Comparison of ENCODE assay signal across 24 cellular contexts in genomic region chr12:106093246-106093645, GRCh38. TPM values are rescaled to one million over a fixed set of nuclear protein-coding genes. Genes with fewer than 3 reads are reported as not detected.
DNase-seq lines count a peak whose midpoint lies in the region; ATAC-seq and TF ChIP-seq lines count a peak whose summit lies in the region.
"Had no signal": no experiment of that assay in that cellular context is flagged by ENCODE, and none has a peak within 500 bp of the region (broad histone marks: within the 10 kb centered on the region; RNA-seq: fewer than 3 reads in every experiment).

No MANE protein-coding gene starts in this region.

- DNase-seq in Caco-2 (no peak), SJSA1 (ENCODE audit: low read depth in 1 of 2, low spot score in 2 of 2) (no peak), dorsolateral prefrontal cortex (no peak), osteocyte (ENCODE audit: extremely low spot score, unreplicated experiment) (no peak), SKM-1 (lab: John Stamatoyannopoulos, UW; ENCODE audit: unreplicated experiment) (no peak)
- no peak for DNase-seq in activated T-cell treated with anti-CD3 and anti-CD28 coated beads, Interleukin-2, amount 50 U/mL, for 48 hours
- DNase-seq: activated CD4-positive, CD25-positive, alpha-beta regulatory T cell; activated CD8-positive, alpha-beta T cell treated with anti-CD3 and anti-CD28 coated beads, Interleukin-2, amount 10 ng/mL, durations not matched to agents 7 days and 5 days; activated naive CD4-positive, alpha-beta T cell treated with anti-CD3 and anti-CD28 coated beads, Interleukin-2, amount 10 ng/mL, durations not matched to agents 7 days and 5 days; activated T-cell treated with anti-CD3 and anti-CD28 coated beads, Interleukin-2, amount 50 U/mL, for 24 hours; CD8-positive, alpha-beta memory T cell; DMS79; H7; hippocampal formation; Karpas-422; naive thymus-derived CD8-positive, alpha-beta T cell; NCI-H187; T1000 had no signal

- no peaks in the 10 kb centered on the region for H3K27me3 Mint-ChIP-seq in Caco-2 (ENCODE audit: insufficient read depth, unreplicated experiment)
- H3K27me3 Mint-ChIP-seq in osteocyte (ENCODE audit: unreplicated experiment), result no peaks in the 10 kb centered on the region
- peaks cover 35% of the 10 kb centered on the region for H3K27me3 Mint-ChIP-seq in activated T-helper 17 cell treated with anti-CD3 and anti-CD28 coated beads, Interleukin-2, amount 50 U/mL, for 72 hours

- CTCF ChIA-PET in Caco-2 (lab: Charles Lee), result no interaction called here

- no peak for ATAC-seq in activated T-helper 17 cell treated with anti-CD3 and anti-CD28 coated beads, Interleukin-2, amount 50 U/mL, for 72 hours (replicated peaks)
- ATAC-seq in HG02938 (IDR thresholded peaks at IDR 0.05; ENCODE audit: unreplicated experiment), result no peak
- ATAC-seq: activated CD8-positive, alpha-beta T cell treated with anti-CD3 and anti-CD28 coated beads, Interleukin-2, amount 10 ng/mL, durations not matched to agents 7 days and 5 days; naive thymus-derived CD8-positive, alpha-beta T cell; SK-N-SH treated with all-trans-retinoic acid at 6 μM for 48 hours; stimulated activated memory B cell treated with anti-CD40 and anti-IgM and Interleukin-4, amounts not matched to agents 10 μg/mL and 1 μg/mL and 100 μg/mL, for 72 hours had no signal

- H3K4me3 Mint-ChIP-seq in Caco-2 (ENCODE audit: unreplicated experiment) (no peak overlapping the region), osteocyte (ENCODE audit: unreplicated experiment) (no peak overlapping the region)
- no peak overlapping the region for H3K4me3 Mint-ChIP-seq in activated T-helper 17 cell treated with anti-CD3 and anti-CD28 coated beads, Interleukin-2, amount 50 U/mL, for 72 hours
- H3K4me3 Mint-ChIP-seq: activated CD8-positive, alpha-beta T cell treated with anti-CD3 and anti-CD28 coated beads, Interleukin-2, amount 10 ng/mL, durations not matched to agents 7 days and 5 days; activated naive CD4-positive, alpha-beta T cell treated with anti-CD3 and anti-CD28 coated beads, Interleukin-2, amount 10 ng/mL, durations not matched to agents 7 days and 5 days; activated T-cell treated with anti-CD3 and anti-CD28 coated beads, Interleukin-2, amount 50 U/mL, for 24 hours; CD8-positive, alpha-beta memory T cell; naive thymus-derived CD8-positive, alpha-beta T cell; stimulated activated memory B cell treated with anti-CD40 and anti-IgM and Interleukin-4, amounts not matched to agents 10 μg/mL and 1 μg/mL and 100 μg/mL, for 72 hours had no signal

- TF ChIP-seq CTCF in Caco-2 (IDR thresholded peaks at IDR 0.05; ENCODE audit: insufficient read depth in 1 of 2, low read depth in 1 of 2, low read length in 1 of 2, severe bottlenecking in 1 of 2, unreplicated experiment in 1 of 2) (no peak), dorsolateral prefrontal cortex (IDR thresholded peaks at IDR 0.05 in 54 of 56, conservative IDR thresholded peaks at IDR 0.05 in 2 of 56; ENCODE audit: low read depth in 1 of 56, partially characterized antibody in 56 of 56) (no peak), osteocyte (IDR thresholded peaks at IDR 0.05) (peak; percentile 22)

- H3K4me1 Mint-ChIP-seq in Caco-2 (ENCODE audit: low read depth, unreplicated experiment), result peaks cover 24% of the 10 kb centered on the region
- peaks cover 68% of the 10 kb centered on the region for H3K4me1 Mint-ChIP-seq in osteocyte (ENCODE audit: unreplicated experiment)
- no peaks in the 10 kb centered on the region for H3K4me1 Mint-ChIP-seq in activated T-helper 17 cell treated with anti-CD3 and anti-CD28 coated beads, Interleukin-2, amount 50 U/mL, for 72 hours
- H3K4me1 Mint-ChIP-seq: activated naive CD4-positive, alpha-beta T cell treated with anti-CD3 and anti-CD28 coated beads, Interleukin-2, amount 10 ng/mL, durations not matched to agents 7 days and 5 days; CD8-positive, alpha-beta memory T cell; naive thymus-derived CD8-positive, alpha-beta T cell; stimulated activated memory B cell treated with anti-CD40 and anti-IgM and Interleukin-4, amounts not matched to agents 10 μg/mL and 1 μg/mL and 100 μg/mL, for 72 hours had no signal

- H3K27ac Mint-ChIP-seq in Caco-2 (ENCODE audit: unreplicated experiment) (peak overlapping the region; percentile 8), osteocyte (ENCODE audit: unreplicated experiment) (peak overlapping the region; percentile 99)
- H3K27ac Mint-ChIP-seq in activated T-helper 17 cell treated with anti-CD3 and anti-CD28 coated beads, Interleukin-2, amount 50 U/mL, for 72 hours, result no peak overlapping the region
- H3K27ac Mint-ChIP-seq: activated CD8-positive, alpha-beta T cell treated with anti-CD3 and anti-CD28 coated beads, Interleukin-2, amount 10 ng/mL, durations not matched to agents 7 days and 5 days; activated naive CD4-positive, alpha-beta T cell treated with anti-CD3 and anti-CD28 coated beads, Interleukin-2, amount 10 ng/mL, durations not matched to agents 7 days and 5 days; activated T-cell treated with anti-CD3 and anti-CD28 coated beads, Interleukin-2, amount 50 U/mL, for 24 hours; CD8-positive, alpha-beta memory T cell; naive thymus-derived CD8-positive, alpha-beta T cell; stimulated activated memory B cell treated with anti-CD40 and anti-IgM and Interleukin-4, amounts not matched to agents 10 μg/mL and 1 μg/mL and 100 μg/mL, for 72 hours had no signal

- no TSS peak for BruUV-seq in Caco-2 (replicated peaks; lab: Mats Ljungman, UMichigan)

- H3K36me3 ChIP-seq in Caco-2 (ENCODE audit: control insufficient read depth, insufficient read depth, low read length) (no peaks in the 10 kb centered on the region), SJSA1 (peaks cover 32% of the 10 kb centered on the region)
- H3K36me3 ChIP-seq: tibial nerve had no signal

- intact Hi-C loops in Caco-2 (cut with micrococcal nuclease; ENCODE audit: unreplicated experiment) (no loop called here), dorsolateral prefrontal cortex (cut with DNase I) (no loop called here)

- peaks cover 18% of the 10 kb centered on the region for H3K36me3 Mint-ChIP-seq in Caco-2 (ENCODE audit: insufficient read depth, unreplicated experiment)
- peaks cover 15% of the 10 kb centered on the region for H3K36me3 Mint-ChIP-seq in osteocyte (ENCODE audit: unreplicated experiment)
- H3K36me3 Mint-ChIP-seq in activated T-helper 17 cell treated with anti-CD3 and anti-CD28 coated beads, Interleukin-2, amount 50 U/mL, for 72 hours (ENCODE audit: low read depth), result no peaks in the 10 kb centered on the region
- H3K36me3 Mint-ChIP-seq: activated naive CD4-positive, alpha-beta T cell treated with anti-CD3 and anti-CD28 coated beads, Interleukin-2, amount 10 ng/mL, durations not matched to agents 7 days and 5 days; CD8-positive, alpha-beta memory T cell; naive thymus-derived CD8-positive, alpha-beta T cell; stimulated activated memory B cell treated with anti-CD40 and anti-IgM and Interleukin-4, amounts not matched to agents 10 μg/mL and 1 μg/mL and 100 μg/mL, for 72 hours had no signal

- H3K9me3 Mint-ChIP-seq in Caco-2 (ENCODE audit: unreplicated experiment), result no peaks in the 10 kb centered on the region
- no peaks in the 10 kb centered on the region for H3K9me3 Mint-ChIP-seq in osteocyte (ENCODE audit: unreplicated experiment)
- H3K9me3 Mint-ChIP-seq in activated T-helper 17 cell treated with anti-CD3 and anti-CD28 coated beads, Interleukin-2, amount 50 U/mL, for 72 hours, result no peaks in the 10 kb centered on the region
- H3K9me3 Mint-ChIP-seq: activated naive CD4-positive, alpha-beta T cell treated with anti-CD3 and anti-CD28 coated beads, Interleukin-2, amount 10 ng/mL, durations not matched to agents 7 days and 5 days; activated T-cell treated with anti-CD3 and anti-CD28 coated beads, Interleukin-2, amount 50 U/mL, for 24 hours; naive thymus-derived CD8-positive, alpha-beta T cell; stimulated activated memory B cell treated with anti-CD40 and anti-IgM and Interleukin-4, amounts not matched to agents 10 μg/mL and 1 μg/mL and 100 μg/mL, for 72 hours had no signal

- H3K4me3 ChIP-seq in Caco-2 (ENCODE audit: low read depth, low read length) (no peak overlapping the region), SJSA1 (no peak overlapping the region), dorsolateral prefrontal cortex (no peak overlapping the region)
- H3K4me3 ChIP-seq: tibial nerve had no signal

- H3K4me1 ChIP-seq in Caco-2 (peaks cover 10% of the 10 kb centered on the region), SJSA1 (replicated peaks) (peaks cover 73% of the 10 kb centered on the region)

- H3K27ac ChIP-seq in SJSA1 (peak overlapping the region; percentile 51; the same call in 1 of the 2 replicates), dorsolateral prefrontal cortex (peak overlapping the region in 57 of 59 donors; percentile 44 to 99 (median 93))
- H3K27ac ChIP-seq: parathyroid adenoma had no signal

- H3K27me3 ChIP-seq in Caco-2 (replicated peaks; ENCODE audit: control insufficient read depth, insufficient read depth, low read length), result no peaks in the 10 kb centered on the region
- no peaks in the 10 kb centered on the region for H3K27me3 ChIP-seq in SJSA1 (replicated peaks)
- no peaks in the 10 kb centered on the region for H3K27me3 ChIP-seq in dorsolateral prefrontal cortex
- H3K27me3 ChIP-seq: tibial nerve had no signal

- POLR2A ChIA-PET in Caco-2 (lab: Charles Lee), result no interaction called here

- H3K9me3 ChIP-seq in Caco-2 (no peaks in the 10 kb centered on the region), SJSA1 (replicated peaks) (no peaks in the 10 kb centered on the region)
- H3K9me3 ChIP-seq: tibial nerve had no signal

RNA-seq across cellular contexts. Expression of gene NUAK1, which starts 45.5 kb away (rescaled TPM):
- 3.7 and 4.2 TPM in 2 replicates for total RNA-seq in Caco-2 (2022)
- total RNA-seq in SJSA1 (2014; rRNA removed; shearing (Covaris generic)), result 48.9 and 60.6 TPM in 2 replicates
- total RNA-seq in dorsolateral prefrontal cortex, result 100 to 1,000 TPM in 82 of 120 experiments, 10 to 100 TPM in 38; 44.5 to 165 (median 114) TPM
- total RNA-seq in osteocyte, result 20.2 and 21.1 TPM in 2 replicates
- total RNA-seq in activated T-helper 17 cell treated with anti-CD3 and anti-CD28 coated beads, Interleukin-2, amount 50 U/mL, for 72 hours, result not detected
- total RNA-seq: activated CD8-positive, alpha-beta T cell treated with anti-CD3 and anti-CD28 coated beads, Interleukin-2, amount 10 ng/mL, durations not matched to agents 7 days and 5 days; CD8-positive, alpha-beta memory T cell; naive thymus-derived CD8-positive, alpha-beta T cell had no signal
